20 cellular contexts compared by ENCODE assay signal in the genomic region with DNA sequence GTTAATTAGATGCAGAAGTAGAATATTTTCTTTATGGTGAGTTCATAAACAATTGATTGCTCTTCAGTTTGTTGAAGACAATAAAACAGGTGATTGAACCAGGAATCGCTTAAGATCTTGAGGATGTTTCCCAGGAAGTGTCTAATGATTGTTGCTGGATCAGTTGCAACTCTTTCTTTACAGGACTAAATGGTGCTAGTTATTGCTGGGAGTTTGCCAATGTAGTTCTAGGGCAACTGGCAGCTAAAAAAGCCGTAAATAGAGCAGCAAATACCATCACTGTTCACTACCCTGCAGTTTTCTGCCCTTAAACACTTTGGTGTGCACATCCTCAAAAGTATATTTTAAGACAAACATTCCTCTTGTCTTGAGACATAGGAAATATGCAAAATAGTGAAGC.
"Had no signal": no experiment of that assay in that cellular context is flagged by ENCODE, and none has a peak within 500 bp of the region (broad histone marks: within the 10 kb centered on the region; RNA-seq: fewer than 3 reads in every experiment).

No MANE protein-coding gene starts in this region.

- H3K4me3 ChIP-seq: body of pancreas, gastrocnemius medialis, left lung, skin epidermis had no signal

- H3K27me3 Mint-ChIP-seq: activated naive CD4-positive, alpha-beta T cell treated with anti-CD3 and anti-CD28 coated beads, Interleukin-2, amount 50 U/mL, for 24 hours; memory B cell; progenitor cell of endocrine pancreas; type B pancreatic cell had no signal

- H3K4me1 ChIP-seq: left lung had no signal

- H3K9me3 Mint-ChIP-seq: activated naive CD4-positive, alpha-beta T cell treated with anti-CD3 and anti-CD28 coated beads, Interleukin-2, amount 50 U/mL, for 24 hours; activated T-cell treated with anti-CD3 and anti-CD28 coated beads, Interleukin-2, amount 50 U/mL, for 72 hours; memory B cell; type B pancreatic cell had no signal

- H3K36me3 ChIP-seq: gastrocnemius medialis, left lung, WERI-Rb-1 had no signal

- H3K9me3 ChIP-seq: body of pancreas, gastrocnemius medialis, left lung had no signal

- H3K27ac Mint-ChIP-seq: activated naive CD4-positive, alpha-beta T cell treated with anti-CD3 and anti-CD28 coated beads, Interleukin-2, amount 50 U/mL, for 24 hours; activated T-cell treated with anti-CD3 and anti-CD28 coated beads, Interleukin-2, amount 50 U/mL, for 72 hours; memory B cell; progenitor cell of endocrine pancreas; type B pancreatic cell had no signal

- H3K27me3 ChIP-seq: body of pancreas, gastrocnemius medialis, left lung had no signal

- DNase-seq: activated CD4-positive, alpha-beta T cell treated with anti-CD3 and anti-CD28 coated beads for 1 hour; activated gamma-delta T cell; activated T-cell treated with anti-CD3 and anti-CD28 coated beads, Interleukin-2, amount 50 U/mL, for 72 hours; body of pancreas; cortex of kidney; effector CD8-positive, alpha-beta T cell; gastrocnemius medialis; head of caudate nucleus; left lung; occipital lobe; right cardiac atrium; stimulated activated naive CD8-positive, alpha-beta T cell treated with anti-CD3 and anti-CD28 coated beads, Interleukin-15, Interleukin-2, amounts not matched to agents 100 U/mL and 50 U/mL, for 24 hours; T-helper 2 cell; WERI-Rb-1 had no signal

- ATAC-seq: activated T-cell treated with anti-CD3 and anti-CD28 coated beads, Interleukin-2, amount 50 U/mL, for 72 hours; body of pancreas; esophagus mucosa; gastrocnemius medialis; left lung; stimulated activated naive CD8-positive, alpha-beta T cell treated with anti-CD3 and anti-CD28 coated beads, Interleukin-15, Interleukin-2, amounts not matched to agents 100 U/mL and 50 U/mL, for 24 hours had no signal

- H3K27ac ChIP-seq: body of pancreas, gastrocnemius medialis, left lung, skin epidermis, WERI-Rb-1 had no signal

- H3K4me3 Mint-ChIP-seq: activated naive CD4-positive, alpha-beta T cell treated with anti-CD3 and anti-CD28 coated beads, Interleukin-2, amount 50 U/mL, for 24 hours; activated T-cell treated with anti-CD3 and anti-CD28 coated beads, Interleukin-2, amount 50 U/mL, for 72 hours; memory B cell; type B pancreatic cell had no signal

- H3K36me3 Mint-ChIP-seq: type B pancreatic cell had no signal
